ENCODE assay signal across 19 cellular contexts in genomic region chr1:203227684-203228083, GRCh38. TPM values are rescaled to one million over a fixed set of nuclear protein-coding genes. Genes with fewer than 3 reads are reported as not detected.
A peak's percentile ranks its signal among the peaks of the same experiment; 100 is the strongest.
DNase-seq lines count a peak whose midpoint lies in the region; ATAC-seq and TF ChIP-seq lines count a peak whose summit lies in the region.
"Had no signal": no experiment of that assay in that cellular context is flagged by ENCODE, and none has a peak within 500 bp of the region (broad histone marks: within the 10 kb centered on the region; RNA-seq: fewer than 3 reads in every experiment).

No MANE protein-coding gene starts in this region.

- ATAC-seq in GM18861 (IDR thresholded peaks at IDR 0.05; ENCODE audit: unreplicated experiment), result no peak
- ATAC-seq: A549; CD8-positive, alpha-beta T cell; GM12878 had no signal

- intact Hi-C loops in esophagus muscularis mucosa (cut with DNase I), result no loop called here

- no peaks in the 10 kb centered on the region for H3K36me3 ChIP-seq in esophagus muscularis mucosa
- H3K36me3 ChIP-seq: BLaER1 treated with 17β-estradiol and CSF1 and Interleukin-3, amounts not matched to agents 10 nM and 100 nM had no signal

- H3K27ac ChIP-seq in esophagus muscularis mucosa (replicated peaks in 1 of 4), result no peak overlapping the region
- H3K27ac ChIP-seq: 22Rv1; A549; BLaER1 treated with 17β-estradiol and CSF1 and Interleukin-3, amounts not matched to agents 10 nM and 100 nM; C4-2B had no signal

- no peak overlapping the region for H3K4me3 Mint-ChIP-seq in osteocyte (ENCODE audit: unreplicated experiment)
- H3K4me3 Mint-ChIP-seq: B cell; CD4-positive, alpha-beta T cell; CD8-positive, alpha-beta T cell had no signal

- no peaks in the 10 kb centered on the region for H3K36me3 Mint-ChIP-seq in osteocyte (ENCODE audit: unreplicated experiment)
- H3K36me3 Mint-ChIP-seq: CD8-positive, alpha-beta T cell had no signal

- peaks cover 63% of the 10 kb centered on the region for H3K27me3 Mint-ChIP-seq in osteocyte (ENCODE audit: unreplicated experiment)

- no peak overlapping the region for H3K27ac Mint-ChIP-seq in osteocyte (ENCODE audit: unreplicated experiment)
- H3K27ac Mint-ChIP-seq: B cell; CD4-positive, alpha-beta T cell; CD8-positive, alpha-beta T cell had no signal

- peak; percentile 6 for DNase-seq in GM10248 (ENCODE audit: extremely low spot score)
- DNase-seq in esophagus muscularis mucosa (ENCODE audit: extremely low spot score), result peak; percentile 83
- peak; percentile 64 for DNase-seq in osteocyte (ENCODE audit: extremely low spot score, unreplicated experiment)
- no peak for DNase-seq in iPS-NIHi11 (ENCODE audit: low spot score)
- DNase-seq: AML-193; Caco-2; Calu3; CD4-positive, alpha-beta T cell; CD8-positive, alpha-beta T cell; DMS79 treated with DMSO at 0.1 percent for 48 hours; GF-D8 had no signal

- TF ChIP-seq CTCF in GM10248 (IDR thresholded peaks at IDR 0.05; ENCODE audit: control extremely low read depth, extremely low read depth, low read depth, missing control alignments) (no peak), esophagus muscularis mucosa (IDR thresholded peaks at IDR 0.05) (no peak), osteocyte (IDR thresholded peaks at IDR 0.05) (no peak)

- TF ChIP-seq POLR2A in esophagus muscularis mucosa (IDR thresholded peaks at IDR 0.05; ENCODE audit: low read depth), result no peak

- POLR2A ChIA-PET in GM10248 (lab: Yijun Ruan, JAX), result no interaction called here

- H3K9me3 ChIP-seq in esophagus muscularis mucosa, result no peaks in the 10 kb centered on the region
- H3K9me3 ChIP-seq: A549, Caco-2 had no signal

- peaks cover 0 to 32% (median 0%) of the 10 kb centered on the region in 4 donors for H3K27me3 ChIP-seq in esophagus muscularis mucosa
- H3K27me3 ChIP-seq: BLaER1 treated with 17β-estradiol and CSF1 and Interleukin-3, amounts not matched to agents 10 nM and 100 nM had no signal

- TF ChIP-seq EP300 in esophagus muscularis mucosa (IDR thresholded peaks at IDR 0.05), result no peak

- no peaks in the 10 kb centered on the region for H3K9me3 Mint-ChIP-seq in osteocyte (ENCODE audit: unreplicated experiment)
- H3K9me3 Mint-ChIP-seq: CD4-positive, alpha-beta T cell; CD8-positive, alpha-beta T cell had no signal

- H3K4me1 ChIP-seq in esophagus muscularis mucosa, result no peaks in the 10 kb centered on the region
- H3K4me1 ChIP-seq: A549, Caco-2 had no signal

- H3K4me1 Mint-ChIP-seq in osteocyte (ENCODE audit: unreplicated experiment), result no peaks in the 10 kb centered on the region
- H3K4me1 Mint-ChIP-seq: B cell had no signal

- H3K4me3 ChIP-seq in esophagus muscularis mucosa, result no peak overlapping the region
- H3K4me3 ChIP-seq: A549; BLaER1 treated with 17β-estradiol and CSF1 and Interleukin-3, amounts not matched to agents 10 nM and 100 nM; GM12878 had no signal

- CTCF ChIA-PET in GM10248 (lab: Yijun Ruan, JAX), result interaction anchor here (1.2 to 3.6 kb wide), 4 partner anchors 11 to 55 kb away, joined by 3 to 41 read pairs (median 5); no protein-coding TSS in a partner anchor

- WGBS in esophagus muscularis mucosa, result 86% methylated on average over 1 of the region's 4 CpGs

RNA-seq across cellular contexts. Expression of gene CHIT1, which starts 1.8 kb away (rescaled TPM):
- total RNA-seq in esophagus muscularis mucosa (under 1 TPM in 3 of 4 donors, not detected in 1; 0.11 to 0.26 (median 0.17) TPM), osteocyte (not detected in 2 replicates)
- total RNA-seq: A172, Caco-2, Calu3 had no signal

RNA-seq across cellular contexts. Expression of gene CHI3L1, which starts 41.2 kb away (rescaled TPM):
- 1 to 10 TPM in 3 of 4 donors, not detected in 1; 1.3 to 2.1 (median 1.7) TPM for total RNA-seq in esophagus muscularis mucosa
- not detected in 2 replicates for total RNA-seq in osteocyte
- total RNA-seq: Calu3; CD4-positive, alpha-beta T cell; CD8-positive, alpha-beta T cell had no signal

RNA-seq across cellular contexts. Expression of gene MYBPH, which starts 52.1 kb away (rescaled TPM):
- total RNA-seq in esophagus muscularis mucosa (not detected), osteocyte (not detected in 2 replicates)
- total RNA-seq: B cell; Calu3; CD4-positive, alpha-beta T cell; CD8-positive, alpha-beta T cell had no signal
